15 cellular contexts compared by ENCODE assay signal in the genomic region with DNA sequence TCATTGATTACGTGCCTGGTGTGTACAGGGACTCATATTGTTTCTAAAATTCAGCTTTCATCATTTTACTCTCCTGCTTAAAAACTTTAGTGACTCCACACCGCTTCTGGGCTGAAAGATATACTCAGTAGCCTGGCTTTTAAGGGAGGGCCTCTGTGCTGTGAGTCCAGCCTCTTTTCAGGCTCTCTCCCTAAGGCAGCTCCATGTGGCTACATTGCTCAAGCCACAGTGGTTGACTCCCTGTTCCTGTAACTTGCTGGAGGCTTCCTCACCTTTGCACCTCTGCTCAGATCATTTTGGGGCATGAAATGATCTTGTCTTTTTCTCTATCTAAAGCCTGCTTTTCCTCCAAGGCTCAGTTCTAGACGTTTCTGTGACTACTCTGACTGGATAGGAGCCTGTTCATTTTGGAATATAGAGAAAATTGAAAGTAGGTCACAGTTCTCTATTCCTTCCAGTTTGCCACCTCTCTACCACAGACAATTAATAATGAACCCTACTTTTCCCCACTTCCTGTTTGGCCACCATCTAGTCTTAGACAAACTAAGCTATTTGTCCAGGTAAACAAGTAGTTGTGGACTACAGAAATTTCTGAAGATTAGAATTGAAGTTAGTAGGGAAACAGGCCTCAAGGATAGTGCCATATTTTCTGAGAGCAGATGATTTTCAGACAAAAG.
A peak's percentile ranks its signal among the peaks of the same experiment; 100 is the strongest.
DNase-seq lines count a peak whose midpoint lies in the region; FAIRE-seq and TF ChIP-seq lines count a peak whose summit lies in the region.
"Had no signal": no experiment of that assay in that cellular context is flagged by ENCODE, and none has a peak within 500 bp of the region (broad histone marks: within the 10 kb centered on the region; RNA-seq: fewer than 3 reads in every experiment).

No MANE protein-coding gene starts in this region.

- H2AFZ ChIP-seq in Loucy (ENCODE audit: low read length) (no peak overlapping the region), hepatocyte (no peak overlapping the region)

- H3K4me2 ChIP-seq in Loucy (ENCODE audit: low read depth, low read length, poor library complexity, severe bottlenecking), result peak overlapping the region; percentile 39
- H3K4me2 ChIP-seq in hepatocyte, result no peak overlapping the region
- H3K4me2 ChIP-seq: smooth muscle cell had no signal

- H3K9ac ChIP-seq in Loucy (ENCODE audit: low read depth, low read length, poor library complexity, severe bottlenecking) (no peak overlapping the region), stomach smooth muscle (ENCODE audit: low read length in 2 of 2) (no peak overlapping the region)

- FAIRE-seq in urothelium cell line (lab: Jason Lieb, UNC), result no peak
- FAIRE-seq: colon had no signal

- no peaks in the 10 kb centered on the region for H3F3A ChIP-seq in Loucy (ENCODE audit: low read depth)

- H3K4me1 ChIP-seq in Loucy (ENCODE audit: insufficient read depth, low read length, poor library complexity, severe bottlenecking) (peaks cover 28% of the 10 kb centered on the region), stomach smooth muscle (ENCODE audit: control insufficient read depth, insufficient read depth, low read length) (peaks cover 11% of the 10 kb centered on the region), hepatocyte (ENCODE audit: insufficient read depth) (peaks cover 15% of the 10 kb centered on the region)
- H3K4me1 ChIP-seq: esophagus squamous epithelium had no signal

- H3K36me3 ChIP-seq in Loucy (ENCODE audit: insufficient read depth, low read length) (no peaks in the 10 kb centered on the region), stomach smooth muscle (ENCODE audit: control insufficient read depth in 2 of 2, insufficient read depth in 2 of 2, low read length in 2 of 2) (no peaks in the 10 kb centered on the region), hepatocyte (replicated peaks; ENCODE audit: insufficient read depth, low read depth) (no peaks in the 10 kb centered on the region)
- H3K36me3 ChIP-seq: esophagus squamous epithelium, suprapubic skin had no signal

- 75% methylated on average over 3 of the region's 3 CpGs for WGBS in hepatocyte (ENCODE audit: low lambda C conversion rate, missing lambda C conversion rate)

- H3K27me3 ChIP-seq in Loucy (ENCODE audit: insufficient read depth, low read length, poor library complexity, severe bottlenecking) (no peaks in the 10 kb centered on the region), stomach smooth muscle (ENCODE audit: control insufficient read depth in 1 of 2, insufficient read depth in 2 of 2, low read length in 2 of 2) (no peaks in the 10 kb centered on the region), hepatocyte (no peaks in the 10 kb centered on the region)
- H3K27me3 ChIP-seq: esophagus squamous epithelium, suprapubic skin had no signal

- H3K4me3 ChIP-seq in Loucy (ENCODE audit: low read length, poor library complexity, severe bottlenecking) (no peak overlapping the region), fibroblast of villous mesenchyme (ENCODE audit: low read depth, low read length) (no peak overlapping the region), stomach smooth muscle (ENCODE audit: low read length in 2 of 2) (peak overlapping the region; percentile 14 to 36), hepatocyte (no peak overlapping the region)
- H3K4me3 ChIP-seq: esophagus squamous epithelium, smooth muscle cell, suprapubic skin had no signal

- H3K27ac ChIP-seq in stomach smooth muscle (ENCODE audit: low read length), result no peak overlapping the region
- no peak overlapping the region for H3K27ac ChIP-seq in hepatocyte
- H3K27ac ChIP-seq: esophagus squamous epithelium, suprapubic skin had no signal

- H3K79me2 ChIP-seq in Loucy (ENCODE audit: insufficient read depth, low read length), result peaks cover 84% of the 10 kb centered on the region
- H3K79me2 ChIP-seq in hepatocyte, result peaks cover 44% of the 10 kb centered on the region

- no peak for TF ChIP-seq CTCF in Loucy (conservative IDR thresholded peaks at IDR 0.05; ENCODE audit: low read length)
- no peak for TF ChIP-seq CTCF in fibroblast of villous mesenchyme (IDR thresholded peaks at IDR 0.05; ENCODE audit: insufficient read depth, low read depth, low read length)
- TF ChIP-seq CTCF in hepatocyte (IDR thresholded peaks at IDR 0.05; ENCODE audit: poor library complexity), result no peak

- H3K9me2 ChIP-seq in Loucy (replicated peaks; ENCODE audit: low read depth, low read length) (no peaks in the 10 kb centered on the region), hepatocyte (replicated peaks; ENCODE audit: insufficient read depth) (no peaks in the 10 kb centered on the region)

- H3K9me3 ChIP-seq in Loucy (ENCODE audit: insufficient read depth, low read depth, low read length) (no peaks in the 10 kb centered on the region), stomach smooth muscle (ENCODE audit: control insufficient read depth in 2 of 2, low read length in 2 of 2) (no peaks in the 10 kb centered on the region), hepatocyte (ENCODE audit: low read depth) (no peaks in the 10 kb centered on the region)
- H3K9me3 ChIP-seq: esophagus squamous epithelium, suprapubic skin had no signal

- no peaks in the 10 kb centered on the region for H4K20me1 ChIP-seq in Loucy (ENCODE audit: insufficient read depth, low read length, poor library complexity, severe bottlenecking)
- H4K20me1 ChIP-seq in hepatocyte (ENCODE audit: insufficient read depth, poor library complexity, severe bottlenecking), result peaks cover 7% of the 10 kb centered on the region

- DNase-seq in NCI-H82 (lab: John Stamatoyannopoulos, UW), result peak; percentile 30
- no peak for DNase-seq in NCI-H82 treated with DMSO at 0.1 percent for 48 hours (lab: John Stamatoyannopoulos, UW; ENCODE audit: unreplicated experiment)
- DNase-seq in fibroblast of villous mesenchyme (ENCODE audit: low read depth), result peak; percentile 37
- no peak for DNase-seq in urothelium cell line (ENCODE audit: low spot score)
- DNase-seq in activated CD4-positive, alpha-beta T cell treated with anti-CD3 and anti-CD28 coated beads for 48 hours, result no peak
- no peak for DNase-seq in hepatocyte (ENCODE audit: low spot score)
- DNase-seq: activated CD8-positive, alpha-beta memory T cell treated with anti-CD3 and anti-CD28 coated beads, Interleukin-2, amount 50 U/mL, for 4 hours; esophagus squamous epithelium; GDM1; Karpas-422 had no signal

Comparison
In these comparisons a context has a peak if more than half of its experiments do, and no peak if none do; other contexts are left out.
1. DNase-seq: peak in NCI-H82 (single experiment) and fibroblast of villous mesenchyme (single experiment); none in NCI-H82 treated with DMSO at 0.1 percent for 48 hours (single experiment), urothelium cell line (single experiment), activated CD4-positive, alpha-beta T cell treated with anti-CD3 and anti-CD28 coated beads for 48 hours (single experiment) and hepatocyte (single experiment).
2. H3K4me3 ChIP-seq: peak in stomach smooth muscle (2 of 2); none in Loucy (single experiment), fibroblast of villous mesenchyme (single experiment) and hepatocyte (single experiment).